In genomic region chr2:165440367-165440766, GRCh38 we compare ENCODE assay signal across 14 cellular contexts. TPM values are rescaled to one million over a fixed set of nuclear protein-coding genes. Genes with fewer than 3 reads are reported as not detected.
A peak's percentile ranks its signal among the peaks of the same experiment; 100 is the strongest.
DNase-seq lines count a peak whose midpoint lies in the region; ATAC-seq and TF ChIP-seq lines count a peak whose summit lies in the region.
"Had no signal": no experiment of that assay in that cellular context is flagged by ENCODE, and none has a peak within 500 bp of the region (broad histone marks: within the 10 kb centered on the region; RNA-seq: fewer than 3 reads in every experiment).

No MANE protein-coding gene starts in this region.

- H3K27me3 ChIP-seq in IMR-90 (ENCODE audit: control insufficient read depth, insufficient read depth, low read length), result no peaks in the 10 kb centered on the region
- H3K27me3 ChIP-seq: ascending aorta had no signal

- H3K36me3 ChIP-seq in IMR-90 (ENCODE audit: control insufficient read depth, insufficient read depth, low read length), result no peaks in the 10 kb centered on the region
- H3K36me3 ChIP-seq in mesodermal cell (ENCODE audit: control insufficient read depth, insufficient read depth, low read length), result no peaks in the 10 kb centered on the region
- H3K36me3 ChIP-seq: ascending aorta had no signal

- no peak overlapping the region for H3K23ac ChIP-seq in IMR-90 (ENCODE audit: low read depth, low read length)

- H3K4me1 ChIP-seq in IMR-90 (ENCODE audit: control insufficient read depth, insufficient read depth, low read length) (no peaks in the 10 kb centered on the region), mesodermal cell (ENCODE audit: control insufficient read depth, insufficient read depth, low read length, poor library complexity, severe bottlenecking) (no peaks in the 10 kb centered on the region)
- H3K4me1 ChIP-seq: ascending aorta had no signal

- H3K56ac ChIP-seq in IMR-90 (ENCODE audit: extremely low read depth, insufficient read depth, low read length), result no peak overlapping the region

- H2BK20ac ChIP-seq in IMR-90 (ENCODE audit: low read depth, low read length), result no peak overlapping the region

- H3K9me3 Mint-ChIP-seq in activated T-helper 17 cell treated with anti-CD3 and anti-CD28 coated beads, Interleukin-2, amount 50 U/mL, for 72 hours, result no peaks in the 10 kb centered on the region

- H4K91ac ChIP-seq in IMR-90 (ENCODE audit: insufficient read depth, low read depth, low read length), result no peak overlapping the region

- H3K27me3 Mint-ChIP-seq in activated T-helper 17 cell treated with anti-CD3 and anti-CD28 coated beads, Interleukin-2, amount 50 U/mL, for 72 hours, result no peaks in the 10 kb centered on the region

- ATAC-seq in IMR-90 (ENCODE audit: low read depth), result no peak
- ATAC-seq in activated T-helper 17 cell treated with anti-CD3 and anti-CD28 coated beads, Interleukin-2, amount 50 U/mL, for 72 hours (replicated peaks), result no peak
- ATAC-seq in GM19035 (IDR thresholded peaks at IDR 0.05; ENCODE audit: unreplicated experiment), result no peak
- ATAC-seq in HG03439 (IDR thresholded peaks at IDR 0.05; ENCODE audit: unreplicated experiment), result no peak

- H4K8ac ChIP-seq in IMR-90 (ENCODE audit: low read depth in 2 of 2, low read length in 2 of 2), result no peak overlapping the region

- no peak for TF ChIP-seq POLR2A in IMR-90 (IDR thresholded peaks at IDR 0.05; ENCODE audit: low read depth, low read length)

- no peak for TF ChIP-seq RAD21 in IMR-90 (IDR thresholded peaks at IDR 0.05; ENCODE audit: low read length)

- no peaks in the 10 kb centered on the region for H3K79me1 ChIP-seq in IMR-90 (ENCODE audit: low read depth in 1 of 2, low read length in 2 of 2)

- CTCF ChIA-PET in IMR-90 (lab: Yijun Ruan, JAX), result interaction anchor here (0.6 kb wide), 1 partner anchor 169 kb away, joined by 3 read pairs; no protein-coding TSS in a partner anchor

- no CpG with 5 or more reads among the region's 1 CpG for WGBS in IMR-90 (ENCODE audit: extremely low coverage in 2 of 2, insufficient read length in 1 of 2), 2 experiments
- WGBS in mesodermal cell (ENCODE audit: insufficient coverage in 2 of 2), 2 experiments, result 0% methylated on average over 1 of the region's 1 CpG; no CpG with 5 or more reads in 1 of the 2 experiments

- no peak overlapping the region for H3K9ac ChIP-seq in IMR-90 (ENCODE audit: low read depth, low read length)

- H3K18ac ChIP-seq in IMR-90 (ENCODE audit: low read depth, low read length), result no peak overlapping the region

- POLR2A ChIA-PET in IMR-90 (lab: Charles Lee; ENCODE audit: unreplicated experiment), result no interaction called here

- in situ Hi-C loops in IMR-90 (cut with MboI; ENCODE audit: low sequenced_read_pairs), result no loop called here

- H2BK5ac ChIP-seq in IMR-90 (ENCODE audit: low read depth, low read length, poor library complexity, severe bottlenecking), result no peak overlapping the region

- BruUV-seq in IMR-90 (replicated peaks; lab: Mats Ljungman, UMichigan), result no TSS peak

- peak; percentile 8 for DNase-seq in Ammon's horn (ENCODE audit: low spot score)
- DNase-seq in IMR-90, result peak; percentile 4
- DNase-seq in cardiac fibroblast (ENCODE audit: low read depth in 2 of 2), result peak; percentile 72 to 90
- DNase-seq in SIG-M5 treated with dmso at 0.1 percent for 504 hours (lab: John Stamatoyannopoulos, UW; ENCODE audit: unreplicated experiment), result no peak
- DNase-seq: glutamatergic neuron, Kasumi-1, mammary epithelial cell, T1000 had no signal

- TF ChIP-seq CTCF in IMR-90 (conservative IDR thresholded peaks at IDR 0.05; ENCODE audit: low read depth, low read length), result no peak
- TF ChIP-seq CTCF in cardiac fibroblast (IDR thresholded peaks at IDR 0.05; ENCODE audit: low read depth, low read length), result no peak

- H2AFZ ChIP-seq in IMR-90 (replicated peaks; ENCODE audit: low read length, poor library complexity), result no peak overlapping the region

- H3K4me3 ChIP-seq in IMR-90 (ENCODE audit: insufficient read depth, low read depth, low read length) (no peak overlapping the region), cardiac fibroblast (replicated peaks in 1 of 2; ENCODE audit: low read depth in 2 of 2, low read length in 2 of 2) (no peak overlapping the region), mesodermal cell (ENCODE audit: extremely low read depth, insufficient read depth, low read length, poor library complexity, severe bottlenecking) (no peak overlapping the region)
- H3K4me3 ChIP-seq: ascending aorta had no signal

- dilution Hi-C loops in IMR-90 (cut with HindIII; ENCODE audit: low sequenced_read_pairs, unreplicated experiment), result no loop called here

- no peak overlapping the region for H3K4ac ChIP-seq in IMR-90 (ENCODE audit: low read depth, low read length)

- H3K27ac ChIP-seq in IMR-90 (ENCODE audit: insufficient read depth, low read length) (no peak overlapping the region), mesodermal cell (ENCODE audit: low read depth, low read length, severe bottlenecking) (peak overlapping the region; percentile 32)
- H3K27ac ChIP-seq: ascending aorta had no signal

- no peaks in the 10 kb centered on the region for H3K9me1 ChIP-seq in IMR-90 (ENCODE audit: insufficient read depth, low read length)

- H3K9me3 ChIP-seq in IMR-90 (ENCODE audit: control insufficient read depth, insufficient read depth, low read length), result no peaks in the 10 kb centered on the region
- no peaks in the 10 kb centered on the region for H3K9me3 ChIP-seq in mesodermal cell (ENCODE audit: control insufficient read depth, low read length)
- H3K9me3 ChIP-seq: ascending aorta, Caco-2 had no signal

- intact Hi-C loops in IMR-90 (cut with micrococcal nuclease), result no loop called here

- H2BK120ac ChIP-seq in IMR-90 (ENCODE audit: low read depth, low read length), result no peak overlapping the region

- no peaks in the 10 kb centered on the region for H3K4me1 Mint-ChIP-seq in activated T-helper 17 cell treated with anti-CD3 and anti-CD28 coated beads, Interleukin-2, amount 50 U/mL, for 72 hours

- H4K20me1 ChIP-seq in IMR-90 (ENCODE audit: insufficient read depth, low read length), result no peaks in the 10 kb centered on the region

- H2AK9ac ChIP-seq in IMR-90 (replicated peaks; ENCODE audit: low read depth, low read length, poor library complexity), result no peak overlapping the region

- H3K27ac Mint-ChIP-seq in activated T-helper 17 cell treated with anti-CD3 and anti-CD28 coated beads, Interleukin-2, amount 50 U/mL, for 72 hours, result no peak overlapping the region

- no peak overlapping the region for H2AK5ac ChIP-seq in IMR-90 (ENCODE audit: low read depth, low read length)

- no peak overlapping the region for H2BK15ac ChIP-seq in IMR-90 (ENCODE audit: low read depth, low read length)

- H3K14ac ChIP-seq in IMR-90 (replicated peaks; ENCODE audit: low read depth, low read length), result no peak overlapping the region

- H3K4me2 ChIP-seq in IMR-90 (ENCODE audit: low read depth, low read length), result no peak overlapping the region

- H3K4me3 Mint-ChIP-seq in activated T-helper 17 cell treated with anti-CD3 and anti-CD28 coated beads, Interleukin-2, amount 50 U/mL, for 72 hours, result no peak overlapping the region

- no peak overlapping the region for H4K5ac ChIP-seq in IMR-90 (ENCODE audit: low read depth, low read length)

- no peaks in the 10 kb centered on the region for H3K36me3 Mint-ChIP-seq in activated T-helper 17 cell treated with anti-CD3 and anti-CD28 coated beads, Interleukin-2, amount 50 U/mL, for 72 hours (ENCODE audit: low read depth)

TF ChIP-seq in IMR-90, 13 proteins besides CTCF, POLR2A, EP300 and RAD21:
- no peak for TF ChIP-seq CHD1 (IDR thresholded peaks at IDR 0.05; ENCODE audit: low read depth, low read length)
- TF ChIP-seq CEBPB (IDR thresholded peaks at IDR 0.05; ENCODE audit: low read depth, low read length), result no peak
- TF ChIP-seq MAZ (IDR thresholded peaks at IDR 0.05; ENCODE audit: borderline replicate concordance, low read depth, low read length), result no peak
- TF ChIP-seq BHLHE40 (IDR thresholded peaks at IDR 0.05; ENCODE audit: low read depth, low read length), result no peak
- no peak for TF ChIP-seq MXI1 (IDR thresholded peaks at IDR 0.05; ENCODE audit: borderline replicate concordance, low read depth, low read length)
- TF ChIP-seq USF2 (IDR thresholded peaks at IDR 0.05; ENCODE audit: low read depth, low read length), result no peak
- TF ChIP-seq SMC3 (IDR thresholded peaks at IDR 0.05; ENCODE audit: low read depth, low read length), result no peak
- no peak for TF ChIP-seq RCOR1 (IDR thresholded peaks at IDR 0.05; ENCODE audit: insufficient replicate concordance, low read length)
- no peak for TF ChIP-seq NFE2L2 (IDR thresholded peaks at IDR 0.05; ENCODE audit: low read depth, low read length)
- TF ChIP-seq RFX5 (IDR thresholded peaks at IDR 0.05; ENCODE audit: low read depth, low read length), result no peak
- TF ChIP-seq FOS (IDR thresholded peaks at IDR 0.05; ENCODE audit: low read depth, low read length), result no peak
- no peak for TF ChIP-seq ELK1 (IDR thresholded peaks at IDR 0.05; ENCODE audit: borderline replicate concordance, low read depth, low read length)

RNA-seq across cellular contexts. Expression of gene CSRNP3, which starts 29.1 kb away (rescaled TPM):
- 0.56 and 0.72 TPM in 2 replicates for total RNA-seq in IMR-90 (2012; rRNA removed)
- 0.21 and 0.32 TPM in 2 replicates for polyA plus RNA-seq in IMR-90 (2012; rRNA removed)
- 0.05 and 0.08 TPM in 2 replicates for polyA plus RNA-seq in IMR-90 (2012; cell fraction: cytosol; rRNA removed)
- polyA plus RNA-seq in IMR-90 (2012; cell fraction: nucleus; rRNA removed; ENCODE audit: low replicate concordance), result 0.18 and 0.45 TPM in 2 replicates
- polyA plus RNA-seq in mesodermal cell (2013, experiment 1 of 2), result 5.9 TPM
- polyA plus RNA-seq in mesodermal cell (2013, experiment 2 of 2), result 4.6 TPM
- not detected for total RNA-seq in activated T-helper 17 cell treated with anti-CD3 and anti-CD28 coated beads, Interleukin-2, amount 50 U/mL, for 72 hours
